Comparison of ENCODE assay signal across 15 cellular contexts in genomic region chr1:208174200-208174599, GRCh38.
DNase-seq lines count a peak whose midpoint lies in the region; ATAC-seq, FAIRE-seq and TF ChIP-seq lines count a peak whose summit lies in the region.
"Had no signal": no experiment of that assay in that cellular context is flagged by ENCODE, and none has a peak within 500 bp of the region (broad histone marks: within the 10 kb centered on the region; RNA-seq: fewer than 3 reads in every experiment).

No MANE protein-coding gene starts in this region.

- H3K23me2 ChIP-seq in H9 (ENCODE audit: insufficient read length, low read depth, low read length, poor library complexity, severe bottlenecking): no peaks in the 10 kb centered on the region

- H3K36me3 Mint-ChIP-seq in H9 (ENCODE audit: insufficient read depth in 1 of 3, low read depth in 3 of 3): no peaks in the 10 kb centered on the region
- H3K36me3 Mint-ChIP-seq: T-cell had no signal

- no peak overlapping the region for H3K4ac ChIP-seq in H9 (ENCODE audit: low read depth, low read length)

- no peaks in the 10 kb centered on the region for H3K9me1 ChIP-seq in endothelial cell of umbilical vein (replicated peaks; ENCODE audit: control insufficient read depth, extremely low read depth, insufficient read depth, low read length)

- H3K27ac ChIP-seq in endothelial cell of umbilical vein (ENCODE audit: insufficient read depth, low read depth, low read length) (peak overlapping the region; percentile 70), H9 (ENCODE audit: insufficient read length, low read depth, low read length) (no peak overlapping the region)
- H3K27ac ChIP-seq: RWPE1 had no signal

- H3K79me1 ChIP-seq in H9 (ENCODE audit: insufficient read depth, low read depth, low read length, poor library complexity, severe bottlenecking): no peaks in the 10 kb centered on the region

- FAIRE-seq in endothelial cell of umbilical vein (lab: Jason Lieb, UNC): no peak

- CTCF ChIA-PET in endothelial cell of umbilical vein (lab: Charles Lee): interaction anchor here (1.0 to 1.7 kb wide), 6 partner anchors 9 to 71 kb away, joined by 3 to 21 read pairs (median 4); no protein-coding TSS in a partner anchor

- no peak overlapping the region for H3K4me2 ChIP-seq in endothelial cell of umbilical vein (ENCODE audit: insufficient read depth, low read length)
- H3K4me2 ChIP-seq in H9 (ENCODE audit: insufficient read depth, insufficient read length, low read length): no peak overlapping the region

- no CpG with 5 or more reads among the region's 5 CpGs for WGBS in H9 (ENCODE audit: extremely low coverage, insufficient read length, low lambda C conversion rate)

- intact Hi-C loops in Right ventricle myocardium superior (cut with DNase I): no loop called here
- intact Hi-C loops in left cardiac atrium (cut with DNase I): no loop called here
- intact Hi-C loops in endothelial cell of umbilical vein (cut with micrococcal nuclease): loop anchor here (1.0 to 2.0 kb wide), 2 partner anchors 15 to 29 kb away; no protein-coding TSS in a partner anchor

- no peak overlapping the region for H3K56ac ChIP-seq in H9 (ENCODE audit: insufficient read length, low read depth, low read length)

- TF ChIP-seq CTCF in endothelial cell of umbilical vein (IDR thresholded peaks at IDR 0.05; ENCODE audit: extremely low read depth in 1 of 2, insufficient read depth in 1 of 2, low read depth in 1 of 2, low read length in 2 of 2): no peak
- no peak for TF ChIP-seq CTCF in H9 (conservative IDR thresholded peaks at IDR 0.05)

- H2AK5ac ChIP-seq in H9 (ENCODE audit: insufficient read length, low read length): no peak overlapping the region

- H2AFZ ChIP-seq in endothelial cell of umbilical vein (ENCODE audit: low read depth, low read length) (no peak overlapping the region), H9 (ENCODE audit: low read length) (no peak overlapping the region)

- TF ChIP-seq POLR2A in endothelial cell of umbilical vein (IDR thresholded peaks at IDR 0.05; ENCODE audit: low read depth, low read length): no peak

- no peaks in the 10 kb centered on the region for H3K9me3 ChIP-seq in endothelial cell of umbilical vein (replicated peaks; ENCODE audit: control insufficient read depth, insufficient read depth, low read length)
- no peaks in the 10 kb centered on the region for H3K9me3 ChIP-seq in H9 (ENCODE audit: control insufficient read depth, low read depth, low read length)

- peaks cover 3 to 7% of the 10 kb centered on the region in 2 experiments for H3K36me3 ChIP-seq in endothelial cell of umbilical vein (ENCODE audit: control insufficient read depth in 2 of 2, extremely low read depth in 1 of 2, insufficient read depth in 2 of 2, low read length in 2 of 2)

- no peak overlapping the region for H2BK5ac ChIP-seq in H9 (ENCODE audit: insufficient read length, low read length)

- dilution Hi-C loops in endothelial cell of umbilical vein (cut with MboI; ENCODE audit: extremely low pct_ligation_motif_present, low sequenced_read_pairs): no loop called here

- H3K4me1 ChIP-seq in endothelial cell of umbilical vein (ENCODE audit: control insufficient read depth, extremely low read depth, insufficient read depth, low read length) (peaks cover 37% of the 10 kb centered on the region), H9 (ENCODE audit: insufficient read depth, low read length) (peaks cover 3% of the 10 kb centered on the region; the same call in 1 of the 2 replicates)

- H4K8ac ChIP-seq in H9 (replicated peaks; ENCODE audit: insufficient read length, low read depth, low read length): no peak overlapping the region

- ATAC-seq in Right ventricle myocardium superior (ENCODE audit: poor library complexity) (peak; percentile 11), left cardiac atrium (no peak), HG02870 (IDR thresholded peaks at IDR 0.05; ENCODE audit: unreplicated experiment) (no peak)
- ATAC-seq: T-cell had no signal

- DNase-seq in Right ventricle myocardium superior: no peak
- DNase-seq in left cardiac atrium: no peak
- peak; percentile 83 for DNase-seq in RPMI7951 (ENCODE audit: low read depth)
- DNase-seq in endothelial cell of umbilical vein (ENCODE audit: low read depth, low spot score): no peak
- DNase-seq in stimulated activated naive CD4-positive, alpha-beta T cell (lab: John Stamatoyannopoulos, UW): no peak
- no peak for DNase-seq in AML-193 (lab: John Stamatoyannopoulos, UW)
- DNase-seq in H9: no peak
- DNase-seq: DND-41, NCI-H1417, NCI-H2029, NCI-H2171 treated with DMSO at 0.1 percent for 48 hours, NCI-H510A, T-cell had no signal

- H3K9me3 Mint-ChIP-seq in H9: no peaks in the 10 kb centered on the region
- H3K9me3 Mint-ChIP-seq: T-cell had no signal

- H2BK120ac ChIP-seq in H9 (ENCODE audit: low read depth, low read length, poor library complexity, severe bottlenecking): no peak overlapping the region

- H2BK15ac ChIP-seq in H9 (ENCODE audit: low read depth, low read length): no peak overlapping the region

- H2BK20ac ChIP-seq in H9 (ENCODE audit: low read depth, low read length, poor library complexity, severe bottlenecking): no peak overlapping the region

- no peak overlapping the region for H3K18ac ChIP-seq in H9 (ENCODE audit: insufficient read length, low read depth, low read length)

- no peak overlapping the region for H4K5ac ChIP-seq in H9 (ENCODE audit: insufficient read length, low read depth, low read length)

- no peak overlapping the region for H3K4me3 ChIP-seq in endothelial cell of umbilical vein (replicated peaks in 1 of 3; ENCODE audit: insufficient read depth in 1 of 3, low read depth in 1 of 3, low read length in 3 of 3)

- peaks cover 99% of the 10 kb centered on the region for H3K79me2 ChIP-seq in endothelial cell of umbilical vein (ENCODE audit: control insufficient read depth, insufficient read depth, low read length)
- no peaks in the 10 kb centered on the region for H3K79me2 ChIP-seq in H9 (ENCODE audit: insufficient read depth, low read length)

- H3K27me3 Mint-ChIP-seq in H9 (ENCODE audit: low read depth): no peaks in the 10 kb centered on the region; the same call in 1 of the 2 replicates

- H3K4me1 Mint-ChIP-seq in H9: peaks cover 41 to 46% of the 10 kb centered on the region in 2 experiments
- H3K4me1 Mint-ChIP-seq: T-cell had no signal

- POLR2A ChIA-PET in endothelial cell of umbilical vein (lab: Charles Lee): no interaction called here

- H3K27ac Mint-ChIP-seq in H9: no peak overlapping the region
- H3K27ac Mint-ChIP-seq: T-cell had no signal

- no peaks in the 10 kb centered on the region for H3K27me3 ChIP-seq in endothelial cell of umbilical vein (ENCODE audit: control insufficient read depth in 2 of 2, insufficient read depth in 2 of 2, low read length in 2 of 2)
- H3K27me3 ChIP-seq in H9 (ENCODE audit: insufficient read depth, low read length): no peaks in the 10 kb centered on the region

- H3K23ac ChIP-seq in H9 (ENCODE audit: insufficient read length, low read depth, low read length): no peak overlapping the region

- H3K9ac ChIP-seq in endothelial cell of umbilical vein (replicated peaks; ENCODE audit: extremely low read depth, insufficient read depth, low read length) (no peak overlapping the region), H9 (ENCODE audit: extremely low read depth, insufficient read length, low read length) (no peak overlapping the region)

- no peak overlapping the region; the same call in 1 of the 2 replicates for H3K14ac ChIP-seq in H9 (ENCODE audit: insufficient read depth, low read length)

- no peak overlapping the region for H4K91ac ChIP-seq in H9 (ENCODE audit: insufficient read length, low read depth, low read length)

- no TSS peak for BruUV-seq in endothelial cell of umbilical vein (replicated peaks; lab: Mats Ljungman, UMichigan)

- H3K4me3 Mint-ChIP-seq in H9: no peak overlapping the region
- H3K4me3 Mint-ChIP-seq: T-cell had no signal

- H4K20me1 ChIP-seq in endothelial cell of umbilical vein (replicated peaks; ENCODE audit: control insufficient read depth, extremely low read depth, insufficient read depth, low read length) (no peaks in the 10 kb centered on the region), H9 (ENCODE audit: control insufficient read depth, insufficient read depth, insufficient read length) (no peaks in the 10 kb centered on the region)

- no peak overlapping the region for H2BK12ac ChIP-seq in H9 (ENCODE audit: insufficient read length, low read depth, low read length)

- H3T11ph ChIP-seq in H9 (ENCODE audit: low read length): no peak overlapping the region

TF ChIP-seq in endothelial cell of umbilical vein, 7 proteins besides CTCF, POLR2A, EP300 and RAD21:
- TF ChIP-seq, protein P1, sequence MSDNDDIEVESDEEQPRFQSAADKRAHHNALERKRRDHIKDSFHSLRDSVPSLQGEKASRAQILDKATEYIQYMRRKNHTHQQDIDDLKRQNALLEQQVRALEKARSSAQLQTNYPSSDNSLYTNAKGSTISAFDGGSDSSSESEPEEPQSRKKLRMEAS (IDR thresholded peaks at IDR 0.05; ENCODE audit: insufficient read depth, insufficient read length): no peak
- TF ChIP-seq GATA2 (IDR thresholded peaks at IDR 0.05; ENCODE audit: insufficient read depth, insufficient read length, low read depth, low read length) (no peak), MYC (IDR thresholded peaks at IDR 0.05; ENCODE audit: low read depth, low read length) (no peak), JUN (IDR thresholded peaks at IDR 0.05; ENCODE audit: borderline replicate concordance, insufficient read depth, insufficient read length, low read depth) (no peak), EZH2 (IDR thresholded peaks at IDR 0.05; ENCODE audit: borderline replicate concordance, low read depth, low read length, severe bottlenecking) (no peak), POLR2AphosphoS5 (IDR thresholded peaks at IDR 0.05; ENCODE audit: insufficient read depth, low read depth, low read length) (no peak), FOS (IDR thresholded peaks at IDR 0.05; ENCODE audit: borderline replicate concordance, insufficient read depth, low read length) (no peak)
